In genomic region chr6:158661156-158661555, GRCh38 we compare ENCODE assay signal across 21 cellular contexts. TPM values are rescaled to one million over a fixed set of nuclear protein-coding genes. Genes with fewer than 3 reads are reported as not detected.
A peak's percentile ranks its signal among the peaks of the same experiment; 100 is the strongest.
DNase-seq lines count a peak whose midpoint lies in the region; ATAC-seq, FAIRE-seq and TF ChIP-seq lines count a peak whose summit lies in the region.
"Had no signal": no experiment of that assay in that cellular context is flagged by ENCODE, and none has a peak within 500 bp of the region (broad histone marks: within the 10 kb centered on the region; RNA-seq: fewer than 3 reads in every experiment).

No MANE protein-coding gene starts in this region.

- no peak for TF ChIP-seq RAD21 in K562 (CRISPR knock-in tag; conservative IDR thresholded peaks at IDR 0.05 in 1 of 2, IDR thresholded peaks at IDR 0.05 in 1 of 2)

- no peak overlapping the region for H2BK15ac ChIP-seq in mesenchymal stem cell (ENCODE audit: low read depth, poor library complexity, severe bottlenecking)

- H3K9ac ChIP-seq in K562 (ENCODE audit: insufficient read depth in 1 of 2, low read depth in 2 of 2, low read length in 2 of 2) (no peak overlapping the region), mesenchymal stem cell (ENCODE audit: low read length) (no peak overlapping the region)

- no peaks in the 10 kb centered on the region for H3K27me3 Mint-ChIP-seq in CD4-positive, alpha-beta T cell
- peaks cover 4% of the 10 kb centered on the region for H3K27me3 Mint-ChIP-seq in GM23338 (ENCODE audit: insufficient read depth, low read depth, poor library complexity)
- H3K27me3 Mint-ChIP-seq: activated CD4-positive, alpha-beta memory T cell treated with anti-CD3 and anti-CD28 coated beads for 36 hours; activated naive CD8-positive, alpha-beta T cell treated with anti-CD3 and anti-CD28 coated beads, Interleukin-2, amount 50 U/mL, for 24 hours had no signal

- peak; percentile 6 for FAIRE-seq in K562 (lab: Jason Lieb, UNC)
- FAIRE-seq: D721Med, H54 had no signal

- intact Hi-C loops in CD4-positive, alpha-beta T cell (cut with DNase I, micrococcal nuclease): no loop called here
- intact Hi-C loops in K562 (cut with micrococcal nuclease): loop anchor here (2.0 kb wide), 1 partner anchor 28 kb away; no protein-coding TSS in a partner anchor

- H3K27ac Mint-ChIP-seq in CD4-positive, alpha-beta T cell: peak overlapping the region; percentile 20
- H3K27ac Mint-ChIP-seq in GM23338: no peak overlapping the region
- H3K27ac Mint-ChIP-seq: activated CD4-positive, alpha-beta memory T cell treated with anti-CD3 and anti-CD28 coated beads for 36 hours; activated naive CD8-positive, alpha-beta T cell treated with anti-CD3 and anti-CD28 coated beads, Interleukin-2, amount 50 U/mL, for 24 hours had no signal

- DNase-seq in CD4-positive, alpha-beta T cell: no peak
- DNase-seq in GM23338 (ENCODE audit: low spot score) (peak; percentile 51), K562 (ENCODE audit: extremely low read depth in 1 of 4, low spot score in 3 of 4) (no peak), mesenchymal stem cell (no peak), nucleus accumbens (lab: John Stamatoyannopoulos, UW) (no peak), inferior parietal cortex (ENCODE audit: extremely low spot score) (no peak), dermis blood vessel endothelial cell (no peak)
- DNase-seq: activated CD4-positive, alpha-beta memory T cell treated with anti-CD3 and anti-CD28 coated beads for 36 hours; activated naive CD8-positive, alpha-beta T cell treated with anti-CD3 and anti-CD28 coated beads, Interleukin-2, amount 50 U/mL, for 24 hours; effector CD4-positive, alpha-beta T cell; hippocampal formation; left cardiac atrium; NCI-H2171 treated with DMSO at 0.1 percent for 48 hours; Right ventricle myocardium superior; stimulated activated CD4-positive, alpha-beta T cell treated with anti-CD3 and anti-CD28 coated beads, Interleukin-2, amount 100 ng/mL, for 24 hours; substantia nigra; T-helper 1 cell had no signal

- H3K27ac ChIP-seq in CD4-positive, alpha-beta T cell (ENCODE audit: low read depth, low read length): no peak overlapping the region
- no peak overlapping the region for H3K27ac ChIP-seq in GM23338 (ENCODE audit: low read depth)
- no peak overlapping the region for H3K27ac ChIP-seq in K562 (ENCODE audit: extremely low read depth, low read depth, low read length)
- no peak overlapping the region for H3K27ac ChIP-seq in mesenchymal stem cell (ENCODE audit: low read length, poor library complexity, severe bottlenecking)
- H3K27ac ChIP-seq: cardiac muscle cell, VCaP had no signal

- no peak overlapping the region for H2BK12ac ChIP-seq in mesenchymal stem cell (ENCODE audit: low read length in 2 of 2)

- H4K20me1 ChIP-seq in GM23338 (replicated peaks; ENCODE audit: insufficient read depth) (no peaks in the 10 kb centered on the region), K562 (replicated peaks; ENCODE audit: control insufficient read depth, insufficient read depth, low read length) (peaks cover 4% of the 10 kb centered on the region)

- H3K79me2 ChIP-seq in GM23338 (replicated peaks; ENCODE audit: insufficient read depth): no peaks in the 10 kb centered on the region
- H3K79me2 ChIP-seq in K562 (ENCODE audit: control insufficient read depth, insufficient read depth, low read length): no peaks in the 10 kb centered on the region

- no peaks in the 10 kb centered on the region for H3K9me2 ChIP-seq in GM23338 (ENCODE audit: insufficient read depth)

- H3K9me3 ChIP-seq in CD4-positive, alpha-beta T cell (ENCODE audit: control insufficient read depth, low read length): no peaks in the 10 kb centered on the region
- no peaks in the 10 kb centered on the region for H3K9me3 ChIP-seq in K562 (replicated peaks; ENCODE audit: control insufficient read depth, insufficient read depth, low read depth, low read length)
- H3K9me3 ChIP-seq in mesenchymal stem cell (ENCODE audit: control insufficient read depth, low read length): no peaks in the 10 kb centered on the region

- whole genome bisulfite sequencing in K562 (ENCODE audit: insufficient coverage, low coverage, missing lambda C conversion rate): 0% methylated on average over 3 of the region's 3 CpGs
- 99% methylated on average over 3 of the region's 3 CpGs for WGBS in mesenchymal stem cell

- no peak overlapping the region for H3K4ac ChIP-seq in mesenchymal stem cell (ENCODE audit: low read depth in 1 of 2, low read length in 2 of 2)

- in situ Hi-C loops in K562 (cut with MboI): no loop called here

- H3K18ac ChIP-seq in mesenchymal stem cell (ENCODE audit: low read depth in 1 of 2, low read length in 2 of 2): no peak overlapping the region

- H3K36me3 ChIP-seq in GM23338 (ENCODE audit: insufficient read depth) (no peaks in the 10 kb centered on the region), K562 (ENCODE audit: control insufficient read depth, insufficient read depth, low read length) (no peaks in the 10 kb centered on the region), mesenchymal stem cell (ENCODE audit: control insufficient read depth in 1 of 2, insufficient read depth in 2 of 2, low read depth in 1 of 2, low read length in 2 of 2) (peaks cover 0 to 5% of the 10 kb centered on the region in 2 experiments)
- H3K36me3 ChIP-seq: cardiac muscle cell had no signal

- POLR2A ChIA-PET in CD4-positive, alpha-beta T cell (lab: Charles Lee): interaction anchor here (1.5 to 2.4 kb wide), 3 partner anchors 8 to 17 kb away, joined by 9 to 10 read pairs (median 10); partner anchors contain the start of genes DYNLT1 and SYTL3
- POLR2A ChIA-PET in K562 (lab: Yijun Ruan, JAX): interaction anchor here (0.6 to 1.0 kb wide), 2 partner anchors 17 to 494 kb away, joined by 3 read pairs; partner anchors contain the start of gene DYNLT1

- H3K4me1 Mint-ChIP-seq in CD4-positive, alpha-beta T cell (ENCODE audit: low read depth): peaks cover 44% of the 10 kb centered on the region
- peaks cover 17% of the 10 kb centered on the region for H3K4me1 Mint-ChIP-seq in GM23338

- no peak overlapping the region for H2BK120ac ChIP-seq in mesenchymal stem cell (ENCODE audit: low read depth, low read length)

- no peak for TF ChIP-seq EP300 in K562 (IDR thresholded peaks at IDR 0.05; ENCODE audit: low read length)

- no peak overlapping the region for H2BK5ac ChIP-seq in mesenchymal stem cell (ENCODE audit: low read depth, low read length, poor library complexity, severe bottlenecking)

- H4K91ac ChIP-seq in mesenchymal stem cell (ENCODE audit: low read length): no peak overlapping the region

- H2AFZ ChIP-seq in GM23338 (no peak overlapping the region), K562 (ENCODE audit: low read depth, low read length) (no peak overlapping the region), mesenchymal stem cell (ENCODE audit: low read depth, low read length) (no peak overlapping the region)

- H3K9me3 Mint-ChIP-seq in CD4-positive, alpha-beta T cell: no peaks in the 10 kb centered on the region
- no peaks in the 10 kb centered on the region for H3K9me3 Mint-ChIP-seq in GM23338
- H3K9me3 Mint-ChIP-seq: activated CD4-positive, alpha-beta memory T cell treated with anti-CD3 and anti-CD28 coated beads for 36 hours; activated naive CD8-positive, alpha-beta T cell treated with anti-CD3 and anti-CD28 coated beads, Interleukin-2, amount 50 U/mL, for 24 hours had no signal

- no peaks in the 10 kb centered on the region for H3K9me1 ChIP-seq in K562 (ENCODE audit: control insufficient read depth, insufficient read depth, low read length)

- no peak overlapping the region for H3K4me2 ChIP-seq in GM23338
- no peak overlapping the region for H3K4me2 ChIP-seq in K562 (ENCODE audit: insufficient read depth, low read length)
- H3K4me2 ChIP-seq in mesenchymal stem cell (ENCODE audit: low read length, poor library complexity, severe bottlenecking): no peak overlapping the region

- H3K79me1 ChIP-seq in mesenchymal stem cell (replicated peaks; ENCODE audit: low read length, poor library complexity, severe bottlenecking): no peaks in the 10 kb centered on the region

- H4K8ac ChIP-seq in mesenchymal stem cell (ENCODE audit: low read length): peak overlapping the region; percentile 37

- no peak overlapping the region for H3K4me3 ChIP-seq in GM23338
- no peak overlapping the region for H3K4me3 ChIP-seq in K562
- no peak overlapping the region for H3K4me3 ChIP-seq in mesenchymal stem cell (ENCODE audit: insufficient read depth in 1 of 2, low read depth in 1 of 2, low read length in 2 of 2)
- H3K4me3 ChIP-seq: cardiac muscle cell had no signal

- H3F3A ChIP-seq in GM23338 (replicated peaks; ENCODE audit: low read depth): no peaks in the 10 kb centered on the region

- H3K4me1 ChIP-seq in GM23338 (ENCODE audit: insufficient read depth) (peaks cover 18% of the 10 kb centered on the region), K562 (replicated peaks in 1 of 2; ENCODE audit: control insufficient read depth in 2 of 2, insufficient read depth in 2 of 2, low read length in 2 of 2) (peaks cover 0 to 3% of the 10 kb centered on the region in 2 experiments; a peak in 1 of 5 replicates), mesenchymal stem cell (ENCODE audit: control insufficient read depth, insufficient read depth, low read depth, low read length) (peaks cover 2% of the 10 kb centered on the region)

- no peak for TF ChIP-seq CTCF in CD4-positive, alpha-beta T cell (IDR thresholded peaks at IDR 0.05)
- peak in 1 of 2 experiments; percentile 19; a peak in 1 of 4 replicates for TF ChIP-seq CTCF in GM23338 (conservative IDR thresholded peaks at IDR 0.05; ENCODE audit: low read depth in 2 of 2)
- no peak for TF ChIP-seq CTCF in K562 (IDR thresholded peaks at IDR 0.05 in 2 of 3, conservative IDR thresholded peaks at IDR 0.05 in 1 of 3; ENCODE audit: insufficient read depth in 2 of 3, low read depth in 1 of 3, low read length in 3 of 3)

- H3K36me3 Mint-ChIP-seq in CD4-positive, alpha-beta T cell (ENCODE audit: low read depth): peaks cover 51% of the 10 kb centered on the region
- H3K36me3 Mint-ChIP-seq in GM23338 (ENCODE audit: low read depth): no peaks in the 10 kb centered on the region

- H3K23ac ChIP-seq in mesenchymal stem cell (ENCODE audit: low read length in 2 of 2): no peak overlapping the region

- TF ChIP-seq POLR2A in K562 (conservative IDR thresholded peaks at IDR 0.05): no peak

- BruUV-seq in K562 (replicated peaks; lab: Mats Ljungman, UMichigan): no TSS peak

- H3K27me3 ChIP-seq in CD4-positive, alpha-beta T cell (ENCODE audit: control insufficient read depth, insufficient read depth, low read length): no peaks in the 10 kb centered on the region
- H3K27me3 ChIP-seq in GM23338 (ENCODE audit: insufficient read depth) (no peaks in the 10 kb centered on the region), K562 (ENCODE audit: control insufficient read depth in 2 of 2, insufficient read depth in 2 of 2, low read length in 2 of 2) (peaks cover 52 to 61% of the 10 kb centered on the region in 2 experiments), mesenchymal stem cell (ENCODE audit: control insufficient read depth in 1 of 2, insufficient read depth in 1 of 2, low read length in 2 of 2) (peaks cover 0 to 6% of the 10 kb centered on the region in 2 experiments)
- H3K27me3 ChIP-seq: cardiac muscle cell had no signal

- CTCF ChIA-PET in CD4-positive, alpha-beta T cell (lab: Charles Lee): interaction anchor here (0.6 to 6.1 kb wide), 5 partner anchors 15 to 41 kb away, joined by 3 to 52 read pairs (median 5); no protein-coding TSS in a partner anchor
- CTCF ChIA-PET in K562 (lab: Yijun Ruan, JAX; ENCODE audit: low intra/inter-chr PET ratio): interaction anchor here (1.6 kb wide), 1 partner anchor 312 kb away, joined by 5 read pairs; no protein-coding TSS in a partner anchor

- no peak for ATAC-seq in CD4-positive, alpha-beta T cell (ENCODE audit: poor library complexity)
- ATAC-seq in GM23338: peak; percentile 60
- no peak for ATAC-seq in K562
- ATAC-seq: activated naive CD8-positive, alpha-beta T cell treated with anti-CD3 and anti-CD28 coated beads, Interleukin-2, amount 50 U/mL, for 24 hours; left cardiac atrium had no signal

- no peak overlapping the region for H2AK5ac ChIP-seq in mesenchymal stem cell (ENCODE audit: low read length, severe bottlenecking)

- H3K14ac ChIP-seq in mesenchymal stem cell (ENCODE audit: low read length in 2 of 2): no peak overlapping the region

- no peak overlapping the region for H3K4me3 Mint-ChIP-seq in CD4-positive, alpha-beta T cell
- H3K4me3 Mint-ChIP-seq in GM23338: no peak overlapping the region
- H3K4me3 Mint-ChIP-seq: activated CD4-positive, alpha-beta memory T cell treated with anti-CD3 and anti-CD28 coated beads for 36 hours; activated naive CD8-positive, alpha-beta T cell treated with anti-CD3 and anti-CD28 coated beads, Interleukin-2, amount 50 U/mL, for 24 hours had no signal

RNA-seq across cellular contexts. Expression of gene SYTL3, which starts 11.3 kb away (rescaled TPM):
- total RNA-seq in CD4-positive, alpha-beta T cell: 10 to 100 TPM; 41.2 to 42.7 TPM
- total RNA-seq in GM23338 (2014; rRNA removed; shearing (Covaris generic)): 0.07 TPM in 1 of 2 replicates, not detected in the other
- polyA plus RNA-seq in GM23338 (2016; fragmentation: Nextera tagmentation; extraction: Ambion mirVana) (not detected in 2 replicates), K562 (2011; rRNA removed) (0.12 and 0.46 TPM in 2 replicates), K562 (2014; fragmentation: Illumina TruSeq; extraction: Trizol) (0.16 and 0.17 TPM in 2 replicates), K562 (2014; fragmentation: Nextera tagmentation; extraction: Ambion mirVana) (under 1 TPM in 1 of 2 experiments, not detected in 1; 0.06 TPM), K562 (2014; rRNA removed) (0.04 TPM in 2 replicates)
- 0.62 and 0.69 TPM in 2 replicates for total RNA-seq in K562 (2011; cell fraction: chromatin; rRNA removed; ENCODE audit: low replicate concordance)
- 0.13 and 0.50 TPM in 2 replicates for total RNA-seq in K562 (2011; cell fraction: nucleolus; rRNA removed)
- total RNA-seq in K562 (2011; cell fraction: nucleoplasm; rRNA removed): 0.15 and 0.38 TPM in 2 replicates
- total RNA-seq in K562 (2014; rRNA removed) (0.05 and 0.61 TPM in 2 replicates), K562 (2014; rRNA removed; fragmentation: Illumina TruSeq; extraction: Trizol) (0.16 and 0.25 TPM in 2 replicates), K562 (2015; rRNA removed; fragmentation: Illumina TruSeq; extraction: Trizol) (0.11 and 0.18 TPM in 2 replicates), K562 (2021) (0.11 and 0.35 TPM in 2 replicates), dermis blood vessel endothelial cell (0.70 and 0.85 TPM in 2 replicates)
- polyA plus RNA-seq in K562 (2011; cell fraction: cytosol; rRNA removed): 0.22 and 0.39 TPM in 2 replicates
- polyA plus RNA-seq in K562 (2011; cell fraction: nucleus; rRNA removed): 0.24 and 0.38 TPM in 2 replicates
- 0.17 and 0.35 TPM in 2 replicates for polyA plus RNA-seq in K562 (2012)
- 0.21 and 0.39 TPM in 2 replicates for polyA minus RNA-seq in K562 (2011; rRNA and poly(A)+ RNA removed)
- not detected in 2 replicates for polyA minus RNA-seq in K562 (2011; cell fraction: cytosol; rRNA and poly(A)+ RNA removed)
- 0.13 and 0.33 TPM in 2 replicates for polyA minus RNA-seq in K562 (2011; cell fraction: nucleus; rRNA and poly(A)+ RNA removed)
- polyA plus RNA-seq in mesenchymal stem cell (2013, experiment 1 of 2): 2.1 TPM
- 2.3 TPM for polyA plus RNA-seq in mesenchymal stem cell (2013, experiment 2 of 2)

RNA-seq across cellular contexts. Expression of gene DYNLT1, which starts 16.6 kb away (rescaled TPM):
- total RNA-seq in CD4-positive, alpha-beta T cell: 100 to 1,000 TPM; 170 to 182 TPM
- total RNA-seq in GM23338 (2014; rRNA removed; shearing (Covaris generic)): 60.9 and 71.6 TPM in 2 replicates
- polyA plus RNA-seq in GM23338 (2016; fragmentation: Nextera tagmentation; extraction: Ambion mirVana) (235 and 241 TPM in 2 replicates), K562 (2011; rRNA removed) (324 and 368 TPM in 2 replicates), K562 (2014; fragmentation: Illumina TruSeq; extraction: Trizol) (130 TPM in 2 replicates), K562 (2014; fragmentation: Nextera tagmentation; extraction: Ambion mirVana) (100 to 1,000 TPM; 489 to 583 TPM), K562 (2014; rRNA removed) (127 and 142 TPM in 2 replicates)
- total RNA-seq in K562 (2011; cell fraction: chromatin; rRNA removed; ENCODE audit: low replicate concordance): 58.0 and 71.5 TPM in 2 replicates
- 42.2 and 43.2 TPM in 2 replicates for total RNA-seq in K562 (2011; cell fraction: nucleolus; rRNA removed)
- 65.8 and 91.8 TPM in 2 replicates for total RNA-seq in K562 (2011; cell fraction: nucleoplasm; rRNA removed)
- total RNA-seq in K562 (2014; rRNA removed) (42.2 and 50.0 TPM in 2 replicates), K562 (2014; rRNA removed; fragmentation: Illumina TruSeq; extraction: Trizol) (70.3 and 75.7 TPM in 2 replicates), K562 (2015; rRNA removed; fragmentation: Illumina TruSeq; extraction: Trizol) (52.8 and 57.3 TPM in 2 replicates), K562 (2021) (98.5 and 103 TPM in 2 replicates), dermis blood vessel endothelial cell (68.1 and 80.2 TPM in 2 replicates)
- polyA plus RNA-seq in K562 (2011; cell fraction: cytosol; rRNA removed): 189 and 261 TPM in 2 replicates
- 136 and 203 TPM in 2 replicates for polyA plus RNA-seq in K562 (2011; cell fraction: nucleus; rRNA removed)
- polyA plus RNA-seq in K562 (2012): 107 and 174 TPM in 2 replicates
- 150 and 163 TPM in 2 replicates for polyA minus RNA-seq in K562 (2011; rRNA and poly(A)+ RNA removed)
- polyA minus RNA-seq in K562 (2011; cell fraction: cytosol; rRNA and poly(A)+ RNA removed): 30.3 and 31.2 TPM in 2 replicates
- 17.0 and 23.3 TPM in 2 replicates for polyA minus RNA-seq in K562 (2011; cell fraction: nucleus; rRNA and poly(A)+ RNA removed)
- polyA plus RNA-seq in mesenchymal stem cell (2013, experiment 1 of 2): 187 TPM
- polyA plus RNA-seq in mesenchymal stem cell (2013, experiment 2 of 2): 199 TPM

Comparison
In these comparisons a context has a peak if more than half of its experiments do, and no peak if none do; other contexts are left out.
1. RNA of gene SYTL3, which starts 11.3 kb away (total RNA-seq): 41.2 to 42.7 TPM in CD4-positive, alpha-beta T cell; 0.70 to 0.85 TPM in dermis blood vessel endothelial cell, 0.05 to 0.69 TPM in K562 and 0.07 TPM in GM23338; every median in the first group is over 10 times any median in the second.